15 cellular contexts compared by ENCODE assay signal in the genomic region with DNA sequence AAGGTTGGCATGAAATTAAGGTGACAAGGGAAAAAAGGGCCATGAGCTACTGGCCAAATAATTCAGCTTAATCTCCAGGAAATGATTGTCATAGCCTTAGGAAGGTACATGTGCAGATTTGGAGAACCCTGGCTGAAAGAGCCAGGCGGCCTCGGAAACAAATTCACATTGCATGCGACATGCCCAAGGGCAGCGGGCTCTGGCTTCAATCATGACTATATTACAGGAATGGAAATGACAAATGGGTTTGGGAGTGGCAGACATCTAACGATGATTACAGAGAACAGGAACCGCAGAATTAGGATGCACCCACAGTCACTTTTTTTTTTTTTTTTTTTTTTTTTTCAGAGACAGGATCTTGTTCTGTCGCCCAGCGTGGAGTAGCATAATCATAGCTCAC.
A peak's percentile ranks its signal among the peaks of the same experiment; 100 is the strongest.
DNase-seq lines count a peak whose midpoint lies in the region; ATAC-seq and TF ChIP-seq lines count a peak whose summit lies in the region.
"Had no signal": no experiment of that assay in that cellular context is flagged by ENCODE, and none has a peak within 500 bp of the region (broad histone marks: within the 10 kb centered on the region; RNA-seq: fewer than 3 reads in every experiment).

No MANE protein-coding gene starts in this region.

- no peaks in the 10 kb centered on the region for H3K36me3 ChIP-seq in BE2C
- no peaks in the 10 kb centered on the region for H3K36me3 ChIP-seq in gastrocnemius medialis
- no peaks in the 10 kb centered on the region for H3K36me3 ChIP-seq in tibial nerve
- H3K36me3 ChIP-seq: BLaER1 treated with 17β-estradiol and CSF1 and Interleukin-3, amounts not matched to agents 10 nM and 100 nM had no signal

- H3K27me3 Mint-ChIP-seq in chondrocyte (ENCODE audit: low read depth) (no peaks in the 10 kb centered on the region), neural crest cell (ENCODE audit: low read depth) (no peaks in the 10 kb centered on the region)
- H3K27me3 Mint-ChIP-seq in activated T-cell treated with anti-CD3 and anti-CD28 coated beads, Interleukin-2, amount 50 U/mL, for 24 hours, result peaks cover 11% of the 10 kb centered on the region

- H3K4me1 Mint-ChIP-seq in chondrocyte (ENCODE audit: low read depth), result peaks cover 18% of the 10 kb centered on the region
- H3K4me1 Mint-ChIP-seq in neural crest cell, result peaks cover 50% of the 10 kb centered on the region
- H3K4me1 Mint-ChIP-seq in activated T-cell treated with anti-CD3 and anti-CD28 coated beads, Interleukin-2, amount 50 U/mL, for 24 hours (ENCODE audit: low read depth), result no peaks in the 10 kb centered on the region

- no peak for TF ChIP-seq POLR2A in gastrocnemius medialis (IDR thresholded peaks at IDR 0.05)
- no peak for TF ChIP-seq POLR2A in tibial nerve (IDR thresholded peaks at IDR 0.05)

- intact Hi-C loops in gastrocnemius medialis (cut with DNase I; ENCODE audit: low total_unique reads), result no loop called here

- H3K9me3 ChIP-seq in BE2C (no peaks in the 10 kb centered on the region), gastrocnemius medialis (no peaks in the 10 kb centered on the region), tibial nerve (no peaks in the 10 kb centered on the region)
- H3K9me3 ChIP-seq: BLaER1 treated with 17β-estradiol and CSF1 and Interleukin-3, amounts not matched to agents 10 nM and 100 nM had no signal

- H3K9me3 Mint-ChIP-seq in chondrocyte (ENCODE audit: low read depth) (no peaks in the 10 kb centered on the region), neural crest cell (no peaks in the 10 kb centered on the region)
- no peaks in the 10 kb centered on the region for H3K9me3 Mint-ChIP-seq in activated T-cell treated with anti-CD3 and anti-CD28 coated beads, Interleukin-2, amount 50 U/mL, for 24 hours
- H3K9me3 Mint-ChIP-seq: HFFc6 had no signal

- TF ChIP-seq CTCF in BE2C (IDR thresholded peaks at IDR 0.05; ENCODE audit: low read depth, low read length), result no peak
- no peak for TF ChIP-seq CTCF in chondrocyte (IDR thresholded peaks at IDR 0.05)
- TF ChIP-seq CTCF in neural crest cell (conservative IDR thresholded peaks at IDR 0.05), result no peak
- TF ChIP-seq CTCF in gastrocnemius medialis (IDR thresholded peaks at IDR 0.05 in 4 of 5, conservative IDR thresholded peaks at IDR 0.05 in 1 of 5), result no peak
- TF ChIP-seq CTCF in tibial nerve (IDR thresholded peaks at IDR 0.05), result no peak

- WGBS in tibial nerve, 2 donors, result 85 to 90% methylated on average over 8 of the region's 8 CpGs

- H3K27me3 ChIP-seq in BE2C, result no peaks in the 10 kb centered on the region
- H3K27me3 ChIP-seq in gastrocnemius medialis, result no peaks in the 10 kb centered on the region
- H3K27me3 ChIP-seq in tibial nerve, result no peaks in the 10 kb centered on the region
- H3K27me3 ChIP-seq: BLaER1 treated with 17β-estradiol and CSF1 and Interleukin-3, amounts not matched to agents 10 nM and 100 nM had no signal

- H3K27ac Mint-ChIP-seq in chondrocyte (ENCODE audit: unreplicated experiment) (no peak overlapping the region), neural crest cell (ENCODE audit: unreplicated experiment) (peak overlapping the region; percentile 93)
- H3K27ac Mint-ChIP-seq in activated T-cell treated with anti-CD3 and anti-CD28 coated beads, Interleukin-2, amount 50 U/mL, for 24 hours, result no peak overlapping the region
- H3K27ac Mint-ChIP-seq: HFFc6 had no signal

- no peak for TF ChIP-seq EP300 in tibial nerve (IDR thresholded peaks at IDR 0.05)

- H3K4me3 ChIP-seq in BE2C (ENCODE audit: low read depth, low read length), result no peak overlapping the region
- no peak overlapping the region for H3K4me3 ChIP-seq in gastrocnemius medialis
- no peak overlapping the region for H3K4me3 ChIP-seq in tibial nerve
- H3K4me3 ChIP-seq: BLaER1 treated with 17β-estradiol and CSF1 and Interleukin-3, amounts not matched to agents 10 nM and 100 nM had no signal

- H3K4me3 Mint-ChIP-seq in chondrocyte (ENCODE audit: unreplicated experiment), result no peak overlapping the region
- no peak overlapping the region for H3K4me3 Mint-ChIP-seq in neural crest cell
- H3K4me3 Mint-ChIP-seq in activated T-cell treated with anti-CD3 and anti-CD28 coated beads, Interleukin-2, amount 50 U/mL, for 24 hours, result no peak overlapping the region
- H3K4me3 Mint-ChIP-seq: HFFc6 had no signal

- H3K4me1 ChIP-seq in BE2C, result peaks cover 23% of the 10 kb centered on the region
- no peaks in the 10 kb centered on the region for H3K4me1 ChIP-seq in gastrocnemius medialis
- peaks cover 0 to 5% (median 0%) of the 10 kb centered on the region in 4 donors for H3K4me1 ChIP-seq in tibial nerve

- no peak for ATAC-seq in gastrocnemius medialis
- ATAC-seq in HG03280 (IDR thresholded peaks at IDR 0.05; ENCODE audit: unreplicated experiment), result no peak

- H3K36me3 Mint-ChIP-seq in chondrocyte (ENCODE audit: low read depth) (no peaks in the 10 kb centered on the region), neural crest cell (ENCODE audit: low read depth) (no peaks in the 10 kb centered on the region)
- H3K36me3 Mint-ChIP-seq in activated T-cell treated with anti-CD3 and anti-CD28 coated beads, Interleukin-2, amount 50 U/mL, for 24 hours (ENCODE audit: low read depth), result no peaks in the 10 kb centered on the region

- no peak overlapping the region for H3K27ac ChIP-seq in gastrocnemius medialis
- no peak overlapping the region for H3K27ac ChIP-seq in tibial nerve
- H3K27ac ChIP-seq: 22Rv1; BLaER1 treated with 17β-estradiol and CSF1 and Interleukin-3, amounts not matched to agents 10 nM and 100 nM had no signal

- DNase-seq in BE2C, result peak; percentile 91
- peak; percentile 97 for DNase-seq in SK-N-DZ (ENCODE audit: low spot score)
- peak; percentile 25 for DNase-seq in chondrocyte (ENCODE audit: low spot score)
- no peak for DNase-seq in neural crest cell (ENCODE audit: low read depth, low spot score)
- DNase-seq in gastrocnemius medialis, result no peak
- DNase-seq in activated T-cell treated with anti-CD3 and anti-CD28 coated beads, Interleukin-2, amount 50 U/mL, for 24 hours, result no peak
- DNase-seq in tibial nerve (ENCODE audit: low spot score in 2 of 2), result no peak
- DNase-seq: DMS 273 treated with DMSO at 0.1 percent for 48 hours, GOT3, HFFc6, NCI-H187 treated with DMSO at 0.1 percent for 48 hours, NCI-H446 had no signal

- in situ Hi-C loops in gastrocnemius medialis (cut with MboI; ENCODE audit: low sequenced_read_pairs in 4 of 4), result no loop called here

Comparison
In these comparisons a context has a peak if more than half of its experiments do, and no peak if none do; other contexts are left out.
1. DNase-seq: peak in BE2C (single experiment), SK-N-DZ (single experiment) and chondrocyte (single experiment); none in neural crest cell (single experiment), gastrocnemius medialis (0 of 2), activated T-cell treated with anti-CD3 and anti-CD28 coated beads, Interleukin-2, amount 50 U/mL, for 24 hours (single experiment) and tibial nerve (0 of 2).